36 cellular contexts compared by ENCODE assay signal in the genomic region with DNA sequence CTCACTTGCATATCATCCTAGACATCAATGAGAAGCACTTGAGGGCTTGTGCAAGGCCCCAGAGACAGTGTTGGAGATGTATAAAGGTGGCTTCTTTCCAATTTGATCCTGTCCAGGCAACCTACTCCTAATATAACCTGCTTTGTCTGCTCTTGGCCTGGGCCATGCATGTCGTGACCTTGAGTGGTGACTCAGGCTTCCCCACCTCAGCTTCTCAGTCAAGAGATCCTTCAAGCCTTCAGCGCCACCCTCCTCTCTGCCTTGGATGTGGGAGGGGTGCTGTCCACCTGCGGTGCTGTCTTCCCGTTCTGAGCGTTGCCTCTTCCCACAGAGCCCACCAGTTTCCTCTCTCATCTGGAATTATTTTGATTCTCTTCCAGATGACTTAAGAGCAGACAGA.
"Had no signal": no experiment of that assay in that cellular context is flagged by ENCODE, and none has a peak within 500 bp of the region (broad histone marks: within the 10 kb centered on the region; RNA-seq: fewer than 3 reads in every experiment).

No MANE protein-coding gene starts in this region.

- H3K36me3 Mint-ChIP-seq: activated naive CD4-positive, alpha-beta T cell treated with anti-CD3 and anti-CD28 coated beads, Interleukin-2, amount 10 ng/mL, durations not matched to agents 7 days and 5 days had no signal

- H3K9me3 Mint-ChIP-seq: activated B cell treated with CpG ODN at 0.5 μM for 24 hours; activated CD4-positive, alpha-beta memory T cell treated with anti-CD3 and anti-CD28 coated beads, Interleukin-2, amount 10 ng/mL, durations not matched to agents 7 days and 5 days; activated CD4-positive, alpha-beta T cell treated with anti-CD3 and anti-CD28 coated beads, Interleukin-2, amount 10 ng/mL, durations not matched to agents 7 days and 5 days; activated naive CD4-positive, alpha-beta T cell treated with anti-CD3 and anti-CD28 coated beads, Interleukin-2, amount 10 ng/mL, durations not matched to agents 7 days and 5 days; activated naive CD4-positive, alpha-beta T cell treated with anti-CD3 and anti-CD28 coated beads, Interleukin-2, amount 50 U/mL, for 24 hours; activated T-cell treated with anti-CD3 and anti-CD28 coated beads, Interleukin-2, amount 50 U/mL, for 24 hours; activated T-helper 2 cell treated with anti-CD3 and anti-CD28 coated beads, Interferon-gamma antibody, Interleukin-2, Interleukin-4, amounts not matched to agents 10 μg/mL and 5 μg/mL and 100 μg/mL, durations not matched to agents 14 hours and 24 hours and 36 hours; central memory CD8-positive, alpha-beta T cell; T-helper 1 cell treated with Interleukin-12 subunit alpha and Interleukin-12 subunit beta and Interleukin-4 antibody, amounts not matched to agents 30 μg/mL and 1 μg/mL, for 36 hours; T-helper 2 cell treated with Interferon-gamma antibody and Interleukin-4, amounts not matched to agents 5 μg/mL and 100 μg/mL, for 36 hours had no signal

- H3K36me3 ChIP-seq: adrenal gland, brain microvascular endothelial cell, breast epithelium had no signal

- H3K4me3 ChIP-seq: adrenal gland, body of pancreas, breast epithelium had no signal

- H3K27ac ChIP-seq: adrenal gland, body of pancreas, brain microvascular endothelial cell, breast epithelium, VCaP had no signal

- DNase-seq: activated B cell treated with CpG ODN at 0.5 μM for 24 hours; activated CD4-positive, alpha-beta memory T cell treated with anti-CD3 and anti-CD28 coated beads, Interleukin-2, amount 10 ng/mL, durations not matched to agents 7 days and 5 days; activated CD4-positive, alpha-beta T cell treated with anti-CD3 and anti-CD28 coated beads for 4 hours; activated CD4-positive, alpha-beta T cell treated with anti-CD3 and anti-CD28 coated beads, Interleukin-2, amount 10 ng/mL, durations not matched to agents 7 days and 5 days; activated CD4-positive, alpha-beta T cell treated with anti-CD3 and anti-CD28 coated beads, Interleukin-2, amount 50 U/mL, for 48 hours; activated CD4-positive, CD25-positive, alpha-beta regulatory T cell treated with anti-CD3 and anti-CD28 coated beads, Interleukin-2, amount 50 U/mL, for 72 hours; activated CD8-positive, alpha-beta memory T cell treated with anti-CD3 and anti-CD28 coated beads for 24 hours; activated CD8-positive, alpha-beta memory T cell treated with anti-CD3 and anti-CD28 coated beads, Interleukin-2, amount 10 ng/mL, durations not matched to agents 7 days and 5 days; activated CD8-positive, alpha-beta memory T cell treated with anti-CD3 and anti-CD28 coated beads, Interleukin-2, amount 50 U/mL, for 48 hours; activated CD8-positive, alpha-beta T cell treated with anti-CD3 and anti-CD28 coated beads, Interleukin-2, amount 10 ng/mL, durations not matched to agents 7 days and 5 days; activated effector memory CD4-positive, alpha-beta T cell treated with Interleukin-2 at 50 U/mL for 16 hours; activated gamma-delta T cell; activated naive CD4-positive, alpha-beta T cell treated with anti-CD3 and anti-CD28 coated beads, Interleukin-2, amount 10 ng/mL, durations not matched to agents 7 days and 5 days; activated naive CD4-positive, alpha-beta T cell treated with Interleukin-2 at 50 U/mL for 16 hours; activated T-cell treated with anti-CD3 and anti-CD28 coated beads, Interleukin-2, amount 50 U/mL, for 24 hours; activated T-cell treated with anti-CD3 and anti-CD28 coated beads, Interleukin-2, amount 50 U/mL, for 48 hours; amniotic stem cell; aorta; body of pancreas; brain microvascular endothelial cell; cerebellar nuclear complex; SW 1271; T-helper 1 cell; T-helper 2 cell; T-helper 9 cell had no signal

- H3K27me3 Mint-ChIP-seq: activated B cell treated with CpG ODN at 0.5 μM for 24 hours; activated CD4-positive, alpha-beta memory T cell treated with anti-CD3 and anti-CD28 coated beads, Interleukin-2, amount 10 ng/mL, durations not matched to agents 7 days and 5 days; activated CD4-positive, alpha-beta T cell treated with anti-CD3 and anti-CD28 coated beads, Interleukin-2, amount 10 ng/mL, durations not matched to agents 7 days and 5 days; activated CD8-positive, alpha-beta memory T cell treated with anti-CD3 and anti-CD28 coated beads, Interleukin-2, amount 10 ng/mL, durations not matched to agents 7 days and 5 days; activated naive CD4-positive, alpha-beta T cell treated with anti-CD3 and anti-CD28 coated beads, Interleukin-2, amount 10 ng/mL, durations not matched to agents 7 days and 5 days; activated naive CD4-positive, alpha-beta T cell treated with anti-CD3 and anti-CD28 coated beads, Interleukin-2, amount 50 U/mL, for 24 hours; activated naive CD8-positive, alpha-beta T cell; activated T-cell treated with anti-CD3 and anti-CD28 coated beads, Interleukin-2, amount 50 U/mL, for 24 hours; central memory CD8-positive, alpha-beta T cell had no signal

- H3K4me1 ChIP-seq: breast epithelium had no signal

- H3K4me1 Mint-ChIP-seq: activated B cell treated with CpG ODN at 0.5 μM for 24 hours; central memory CD8-positive, alpha-beta T cell had no signal

- FAIRE-seq: astrocyte, TTC549 had no signal

- H3K4me3 Mint-ChIP-seq: activated B cell treated with CpG ODN at 0.5 μM for 24 hours; activated CD4-positive, alpha-beta memory T cell treated with anti-CD3 and anti-CD28 coated beads, Interleukin-2, amount 10 ng/mL, durations not matched to agents 7 days and 5 days; activated CD4-positive, alpha-beta T cell treated with anti-CD3 and anti-CD28 coated beads, Interleukin-2, amount 10 ng/mL, durations not matched to agents 7 days and 5 days; activated CD8-positive, alpha-beta memory T cell treated with anti-CD3 and anti-CD28 coated beads, Interleukin-2, amount 10 ng/mL, durations not matched to agents 7 days and 5 days; activated CD8-positive, alpha-beta T cell treated with anti-CD3 and anti-CD28 coated beads, Interleukin-2, amount 10 ng/mL, durations not matched to agents 7 days and 5 days; activated naive CD4-positive, alpha-beta T cell treated with anti-CD3 and anti-CD28 coated beads, Interleukin-2, amount 10 ng/mL, durations not matched to agents 7 days and 5 days; activated naive CD4-positive, alpha-beta T cell treated with anti-CD3 and anti-CD28 coated beads, Interleukin-2, amount 50 U/mL, for 24 hours; activated naive CD8-positive, alpha-beta T cell; activated T-cell treated with anti-CD3 and anti-CD28 coated beads, Interleukin-2, amount 50 U/mL, for 24 hours; central memory CD8-positive, alpha-beta T cell; T-helper 1 cell treated with Interleukin-12 subunit alpha and Interleukin-12 subunit beta and Interleukin-4 antibody, amounts not matched to agents 30 μg/mL and 1 μg/mL, for 36 hours; T-helper 2 cell treated with Interferon-gamma antibody and Interleukin-4, amounts not matched to agents 5 μg/mL and 100 μg/mL, for 36 hours had no signal

- H3K9me3 ChIP-seq: adrenal gland, body of pancreas, breast epithelium had no signal

- H3K27me3 ChIP-seq: adrenal gland, body of pancreas, brain microvascular endothelial cell, breast epithelium had no signal

- ATAC-seq: activated CD8-positive, alpha-beta memory T cell treated with anti-CD3 and anti-CD28 coated beads, Interleukin-2, amount 10 ng/mL, durations not matched to agents 7 days and 5 days; activated CD8-positive, alpha-beta T cell treated with anti-CD3 and anti-CD28 coated beads, Interleukin-2, amount 10 ng/mL, durations not matched to agents 7 days and 5 days; body of pancreas had no signal

- H3K27ac Mint-ChIP-seq: activated B cell treated with CpG ODN at 0.5 μM for 24 hours; activated CD4-positive, alpha-beta memory T cell treated with anti-CD3 and anti-CD28 coated beads, Interleukin-2, amount 10 ng/mL, durations not matched to agents 7 days and 5 days; activated CD4-positive, alpha-beta T cell treated with anti-CD3 and anti-CD28 coated beads, Interleukin-2, amount 10 ng/mL, durations not matched to agents 7 days and 5 days; activated CD8-positive, alpha-beta memory T cell treated with anti-CD3 and anti-CD28 coated beads, Interleukin-2, amount 10 ng/mL, durations not matched to agents 7 days and 5 days; activated CD8-positive, alpha-beta T cell treated with anti-CD3 and anti-CD28 coated beads, Interleukin-2, amount 10 ng/mL, durations not matched to agents 7 days and 5 days; activated naive CD4-positive, alpha-beta T cell treated with anti-CD3 and anti-CD28 coated beads, Interleukin-2, amount 10 ng/mL, durations not matched to agents 7 days and 5 days; activated naive CD4-positive, alpha-beta T cell treated with anti-CD3 and anti-CD28 coated beads, Interleukin-2, amount 50 U/mL, for 24 hours; activated naive CD8-positive, alpha-beta T cell; activated T-cell treated with anti-CD3 and anti-CD28 coated beads, Interleukin-2, amount 50 U/mL, for 24 hours; activated T-helper 2 cell treated with anti-CD3 and anti-CD28 coated beads, Interferon-gamma antibody, Interleukin-2, Interleukin-4, amounts not matched to agents 10 μg/mL and 5 μg/mL and 100 μg/mL, durations not matched to agents 14 hours and 24 hours and 36 hours; T-helper 1 cell treated with Interleukin-12 subunit alpha and Interleukin-12 subunit beta and Interleukin-4 antibody, amounts not matched to agents 30 μg/mL and 1 μg/mL, for 36 hours; T-helper 2 cell treated with Interferon-gamma antibody and Interleukin-4, amounts not matched to agents 5 μg/mL and 100 μg/mL, for 36 hours had no signal
